Comparison of ENCODE assay signal across 1 cellular context in the genomic region with DNA sequence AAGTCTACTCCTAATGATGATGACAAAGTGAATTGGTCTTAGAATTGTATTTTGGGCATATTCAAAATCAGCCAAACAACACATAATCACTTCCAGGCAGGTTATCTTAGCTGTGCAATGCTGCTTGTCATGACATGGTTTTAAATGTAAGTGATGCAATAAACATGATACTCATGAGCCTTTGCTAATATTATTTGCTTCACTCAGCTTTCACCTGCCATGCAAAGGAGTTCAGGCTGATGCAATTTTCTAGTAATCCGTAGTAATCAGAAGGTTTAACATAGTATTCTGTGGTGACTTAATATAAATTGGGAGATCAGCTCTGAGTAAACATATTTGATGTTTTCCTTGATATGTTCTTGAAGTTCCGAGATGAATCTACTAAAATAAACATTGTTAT.
TF ChIP-seq lines count a peak whose summit lies in the region.

No MANE protein-coding gene starts in this region.

TF ChIP-seq in K562, 482 proteins besides CTCF, POLR2A, EP300 and RAD21 (continues in another document):
- TF ChIP-seq, protein P1, sequence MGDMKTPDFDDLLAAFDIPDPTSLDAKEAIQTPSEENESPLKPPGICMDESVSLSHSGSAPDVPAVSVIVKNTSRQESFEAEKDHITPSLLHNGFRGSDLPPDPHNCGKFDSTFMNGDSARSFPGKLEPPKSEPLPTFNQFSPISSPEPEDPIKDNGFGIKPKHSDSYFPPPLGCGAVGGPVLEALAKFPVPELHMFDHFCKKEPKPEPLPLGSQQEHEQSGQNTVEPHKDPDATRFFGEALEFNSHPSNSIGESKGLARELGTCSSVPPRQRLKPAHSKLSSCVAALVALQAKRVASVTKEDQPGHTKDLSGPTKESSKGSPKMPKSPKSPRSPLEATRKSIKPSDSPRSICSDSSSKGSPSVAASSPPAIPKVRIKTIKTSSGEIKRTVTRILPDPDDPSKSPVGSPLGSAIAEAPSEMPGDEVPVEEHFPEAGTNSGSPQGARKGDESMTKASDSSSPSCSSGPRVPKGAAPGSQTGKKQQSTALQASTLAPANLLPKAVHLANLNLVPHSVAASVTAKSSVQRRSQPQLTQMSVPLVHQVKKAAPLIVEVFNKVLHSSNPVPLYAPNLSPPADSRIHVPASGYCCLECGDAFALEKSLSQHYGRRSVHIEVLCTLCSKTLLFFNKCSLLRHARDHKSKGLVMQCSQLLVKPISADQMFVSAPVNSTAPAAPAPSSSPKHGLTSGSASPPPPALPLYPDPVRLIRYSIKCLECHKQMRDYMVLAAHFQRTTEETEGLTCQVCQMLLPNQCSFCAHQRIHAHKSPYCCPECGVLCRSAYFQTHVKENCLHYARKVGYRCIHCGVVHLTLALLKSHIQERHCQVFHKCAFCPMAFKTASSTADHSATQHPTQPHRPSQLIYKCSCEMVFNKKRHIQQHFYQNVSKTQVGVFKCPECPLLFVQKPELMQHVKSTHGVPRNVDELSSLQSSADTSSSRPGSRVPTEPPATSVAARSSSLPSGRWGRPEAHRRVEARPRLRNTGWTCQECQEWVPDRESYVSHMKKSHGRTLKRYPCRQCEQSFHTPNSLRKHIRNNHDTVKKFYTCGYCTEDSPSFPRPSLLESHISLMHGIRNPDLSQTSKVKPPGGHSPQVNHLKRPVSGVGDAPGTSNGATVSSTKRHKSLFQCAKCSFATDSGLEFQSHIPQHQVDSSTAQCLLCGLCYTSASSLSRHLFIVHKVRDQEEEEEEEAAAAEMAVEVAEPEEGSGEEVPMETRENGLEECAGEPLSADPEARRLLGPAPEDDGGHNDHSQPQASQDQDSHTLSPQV (IDR thresholded peaks at IDR 0.05): 0 out of 2 replicates have a peak, but pooled peaks have one; percentile 16
- TF ChIP-seq ZNF766 (CRISPR knock-in tag; conservative IDR thresholded peaks at IDR 0.05) (0 out of 2 replicates have a peak, but pooled peaks have one; percentile 22), TRIM24 (IDR thresholded peaks at IDR 0.05) (peak; percentile 75 to 86; a peak in 2 of 4 replicates), CREB1 (IDR thresholded peaks at IDR 0.05) (no peak), CREB1 (CRISPR knock-in tag; IDR thresholded peaks at IDR 0.05) (no peak), GATA2 (CRISPR knock-in tag; IDR thresholded peaks at IDR 0.05) (no peak), DPF2 (IDR thresholded peaks at IDR 0.05) (no peak), IFI16 (CRISPR knock-in tag; IDR thresholded peaks at IDR 0.05) (no peak), ATF7 (IDR thresholded peaks at IDR 0.05) (peak; percentile 84), FOXM1 (IDR thresholded peaks at IDR 0.05; ENCODE audit: low read depth) (peak; percentile 24; the same call in 1 of the 2 replicates), FOXM1 (CRISPR knock-in tag; IDR thresholded peaks at IDR 0.05; ENCODE audit: low read depth) (no peak), ADNP (tag; IDR thresholded peaks at IDR 0.05) (no peak), NRF1 (conservative IDR thresholded peaks at IDR 0.05 in 1 of 2, IDR thresholded peaks at IDR 0.05 in 1 of 2) (no peak), MAFK (IDR thresholded peaks at IDR 0.05; ENCODE audit: low read length) (no peak), TAL1 (IDR thresholded peaks at IDR 0.05) (peak; percentile 56), MEF2D (tag; conservative IDR thresholded peaks at IDR 0.05; ENCODE audit: low read depth) (no peak), CEBPB (tag; IDR thresholded peaks at IDR 0.05) (peak; percentile 73), NFE2 (IDR thresholded peaks at IDR 0.05; ENCODE audit: low read depth) (0 out of 2 replicates have a peak, but pooled peaks have one; percentile 6), NCOA2 (IDR thresholded peaks at IDR 0.05; ENCODE audit: partially characterized antibody in 2 of 2) (no peak), CEBPG (CRISPR knock-in tag; IDR thresholded peaks at IDR 0.05) (peak; percentile 93), CEBPG (tag; conservative IDR thresholded peaks at IDR 0.05 in 1 of 2, IDR thresholded peaks at IDR 0.05 in 1 of 2) (peak; percentile 85 to 98), CHD1 (IDR thresholded peaks at IDR 0.05; ENCODE audit: low read length) (no peak), MCM3 (IDR thresholded peaks at IDR 0.05) (no peak), EP400 (IDR thresholded peaks at IDR 0.05) (peak; percentile 49), BDP1 (IDR thresholded peaks at IDR 0.05; ENCODE audit: insufficient read depth, insufficient read length) (no peak), ARID1B (IDR thresholded peaks at IDR 0.05) (peak; percentile 63; the same call in 1 of the 2 replicates), ETV5 (CRISPR knock-in tag; IDR thresholded peaks at IDR 0.05; ENCODE audit: low read depth) (no peak), MEIS2 (IDR thresholded peaks at IDR 0.05; ENCODE audit: partially characterized antibody) (peak; percentile 21), SOX6 (IDR thresholded peaks at IDR 0.05) (peak; percentile 56; the same call in 1 of the 2 replicates), MED1 (CRISPR knock-in tag; IDR thresholded peaks at IDR 0.05; ENCODE audit: borderline replicate concordance) (no peak), L3MBTL2 (IDR thresholded peaks at IDR 0.05) (0 out of 2 replicates have a peak, but pooled peaks have one; percentile 22), ZKSCAN1 (IDR thresholded peaks at IDR 0.05; ENCODE audit: low read depth, low read length) (no peak), JUND (IDR thresholded peaks at IDR 0.05; ENCODE audit: borderline replicate concordance, low read depth, low read length) (peak; percentile 51; the same call in 1 of the 2 replicates), JUND (tag; IDR thresholded peaks at IDR 0.05; ENCODE audit: borderline replicate concordance, low read depth, low read length) (no peak), BRF1 (IDR thresholded peaks at IDR 0.05; ENCODE audit: borderline replicate concordance, extremely low read depth, insufficient read length) (no peak), TCF3 (CRISPR knock-in tag; IDR thresholded peaks at IDR 0.05) (peak; percentile 59), SMARCA4 (IDR thresholded peaks at IDR 0.05) (peak; percentile 36; the same call in 1 of the 2 replicates), HNRNPH1 (optimal IDR thresholded peaks at IDR 0.05; ENCODE audit: low read depth, low read length) (no peak), SRSF3 (IDR thresholded peaks at IDR 0.05; ENCODE audit: insufficient read depth, low read length) (no peak), ZNF507 (tag; conservative IDR thresholded peaks at IDR 0.05) (no peak)
- TF ChIP-seq, protein P2, sequence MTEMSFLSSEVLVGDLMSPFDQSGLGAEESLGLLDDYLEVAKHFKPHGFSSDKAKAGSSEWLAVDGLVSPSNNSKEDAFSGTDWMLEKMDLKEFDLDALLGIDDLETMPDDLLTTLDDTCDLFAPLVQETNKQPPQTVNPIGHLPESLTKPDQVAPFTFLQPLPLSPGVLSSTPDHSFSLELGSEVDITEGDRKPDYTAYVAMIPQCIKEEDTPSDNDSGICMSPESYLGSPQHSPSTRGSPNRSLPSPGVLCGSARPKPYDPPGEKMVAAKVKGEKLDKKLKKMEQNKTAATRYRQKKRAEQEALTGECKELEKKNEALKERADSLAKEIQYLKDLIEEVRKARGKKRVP (CRISPR knock-in tag; IDR thresholded peaks at IDR 0.05): peak; percentile 86
- TF ChIP-seq, protein P3, sequence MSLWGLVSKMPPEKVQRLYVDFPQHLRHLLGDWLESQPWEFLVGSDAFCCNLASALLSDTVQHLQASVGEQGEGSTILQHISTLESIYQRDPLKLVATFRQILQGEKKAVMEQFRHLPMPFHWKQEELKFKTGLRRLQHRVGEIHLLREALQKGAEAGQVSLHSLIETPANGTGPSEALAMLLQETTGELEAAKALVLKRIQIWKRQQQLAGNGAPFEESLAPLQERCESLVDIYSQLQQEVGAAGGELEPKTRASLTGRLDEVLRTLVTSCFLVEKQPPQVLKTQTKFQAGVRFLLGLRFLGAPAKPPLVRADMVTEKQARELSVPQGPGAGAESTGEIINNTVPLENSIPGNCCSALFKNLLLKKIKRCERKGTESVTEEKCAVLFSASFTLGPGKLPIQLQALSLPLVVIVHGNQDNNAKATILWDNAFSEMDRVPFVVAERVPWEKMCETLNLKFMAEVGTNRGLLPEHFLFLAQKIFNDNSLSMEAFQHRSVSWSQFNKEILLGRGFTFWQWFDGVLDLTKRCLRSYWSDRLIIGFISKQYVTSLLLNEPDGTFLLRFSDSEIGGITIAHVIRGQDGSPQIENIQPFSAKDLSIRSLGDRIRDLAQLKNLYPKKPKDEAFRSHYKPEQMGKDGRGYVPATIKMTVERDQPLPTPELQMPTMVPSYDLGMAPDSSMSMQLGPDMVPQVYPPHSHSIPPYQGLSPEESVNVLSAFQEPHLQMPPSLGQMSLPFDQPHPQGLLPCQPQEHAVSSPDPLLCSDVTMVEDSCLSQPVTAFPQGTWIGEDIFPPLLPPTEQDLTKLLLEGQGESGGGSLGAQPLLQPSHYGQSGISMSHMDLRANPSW (CRISPR knock-in tag; IDR thresholded peaks at IDR 0.05): no peak
- TF ChIP-seq, protein P4, sequence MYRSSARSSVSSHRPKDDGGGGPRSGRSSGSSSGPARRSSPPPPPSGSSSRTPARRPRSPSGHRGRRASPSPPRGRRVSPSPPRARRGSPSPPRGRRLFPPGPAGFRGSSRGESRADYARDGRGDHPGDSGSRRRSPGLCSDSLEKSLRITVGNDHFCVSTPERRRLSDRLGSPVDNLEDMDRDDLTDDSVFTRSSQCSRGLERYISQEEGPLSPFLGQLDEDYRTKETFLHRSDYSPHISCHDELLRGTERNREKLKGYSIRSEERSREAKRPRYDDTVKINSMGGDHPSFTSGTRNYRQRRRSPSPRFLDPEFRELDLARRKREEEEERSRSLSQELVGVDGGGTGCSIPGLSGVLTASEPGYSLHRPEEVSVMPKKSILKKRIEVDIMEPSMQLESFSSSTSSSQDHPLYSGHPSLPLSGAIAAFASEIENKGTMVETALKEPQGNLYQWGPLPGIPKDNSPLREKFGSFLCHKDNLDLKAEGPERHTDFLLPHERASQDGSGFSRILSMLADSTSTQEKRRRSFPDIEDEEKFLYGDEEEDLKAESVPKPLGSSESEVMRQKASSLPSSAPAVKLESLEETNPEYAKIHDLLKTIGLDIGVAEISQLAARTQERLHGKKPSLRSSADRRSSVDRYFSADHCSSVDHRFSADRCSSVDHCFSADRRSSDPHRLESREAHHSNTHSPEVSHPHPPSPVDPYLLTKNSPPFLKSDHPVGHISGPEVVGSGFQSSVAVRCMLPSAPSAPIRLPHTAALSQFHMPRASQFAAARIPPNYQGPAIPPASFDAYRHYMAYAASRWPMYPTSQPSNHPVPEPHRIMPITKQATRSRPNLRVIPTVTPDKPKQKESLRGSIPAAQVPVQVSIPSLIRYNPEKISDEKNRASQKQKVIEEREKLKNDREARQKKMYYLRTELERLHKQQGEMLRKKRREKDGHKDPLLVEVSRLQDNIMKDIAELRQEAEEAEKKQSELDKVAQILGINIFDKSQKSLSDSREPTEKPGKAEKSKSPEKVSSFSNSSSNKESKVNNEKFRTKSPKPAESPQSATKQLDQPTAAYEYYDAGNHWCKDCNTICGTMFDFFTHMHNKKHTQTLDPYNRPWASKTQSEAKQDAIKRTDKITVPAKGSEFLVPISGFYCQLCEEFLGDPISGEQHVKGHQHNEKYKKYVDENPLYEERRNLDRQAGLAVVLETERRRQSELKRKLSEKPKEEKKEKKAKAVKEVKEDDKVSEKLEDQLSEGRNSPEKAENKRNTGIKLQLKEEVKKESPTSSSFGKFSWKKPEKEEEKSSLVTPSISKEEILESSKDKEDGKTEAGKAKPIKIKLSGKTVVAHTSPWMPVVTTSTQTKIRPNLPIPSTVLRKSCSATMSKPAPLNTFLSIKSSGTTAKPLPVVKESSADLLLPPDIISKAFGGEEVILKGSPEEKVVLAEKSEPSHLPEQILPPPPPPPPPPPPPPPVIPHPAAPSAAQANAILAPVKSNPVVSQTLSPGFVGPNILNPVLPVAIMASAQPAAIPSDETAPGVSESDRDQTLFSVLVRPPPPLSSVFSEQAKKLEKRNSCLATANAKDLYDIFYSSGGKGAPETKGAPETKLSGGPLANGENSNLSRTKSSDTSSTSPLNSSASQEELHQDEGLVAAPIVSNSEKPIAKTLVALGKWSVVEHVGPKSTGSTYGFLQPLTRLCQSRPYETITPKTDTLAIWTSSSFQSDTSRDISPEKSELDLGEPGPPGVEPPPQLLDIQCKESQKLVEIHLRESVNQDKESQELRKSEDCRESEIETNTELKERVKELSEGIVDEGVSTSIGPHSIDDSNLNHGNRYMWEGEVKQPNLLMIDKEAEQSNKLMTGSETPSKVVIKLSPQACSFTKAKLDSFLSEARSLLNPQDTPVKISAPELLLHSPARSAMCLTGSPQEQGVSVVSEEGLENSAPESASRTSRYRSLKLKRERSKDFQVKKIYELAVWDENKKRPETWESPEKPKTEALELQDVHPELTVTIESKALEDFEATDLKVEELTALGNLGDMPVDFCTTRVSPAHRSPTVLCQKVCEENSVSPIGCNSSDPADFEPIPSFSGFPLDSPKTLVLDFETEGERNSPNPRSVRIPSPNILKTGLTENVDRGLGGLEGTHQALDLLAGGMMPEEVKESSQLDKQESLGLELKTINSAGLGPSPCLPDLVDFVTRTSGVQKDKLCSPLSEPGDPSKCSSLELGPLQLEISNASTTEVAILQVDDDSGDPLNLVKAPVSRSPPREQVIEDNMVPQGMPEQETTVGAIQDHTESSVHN (IDR thresholded peaks at IDR 0.05; ENCODE audit: borderline replicate concordance in 1 of 2, low read depth in 1 of 2): peak in 1 of 2 experiments; percentile 39; a peak in 1 of 4 replicates
- TF ChIP-seq, protein P5, sequence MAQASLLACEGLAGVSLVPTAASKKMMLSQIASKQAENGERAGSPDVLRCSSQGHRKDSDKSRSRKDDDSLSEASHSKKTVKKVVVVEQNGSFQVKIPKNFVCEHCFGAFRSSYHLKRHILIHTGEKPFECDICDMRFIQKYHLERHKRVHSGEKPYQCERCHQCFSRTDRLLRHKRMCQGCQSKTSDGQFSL (CRISPR knock-in tag; IDR thresholded peaks at IDR 0.05): no peak
- TF ChIP-seq, protein P5 (tag; IDR thresholded peaks at IDR 0.05): no peak
- TF ChIP-seq, protein P6, sequence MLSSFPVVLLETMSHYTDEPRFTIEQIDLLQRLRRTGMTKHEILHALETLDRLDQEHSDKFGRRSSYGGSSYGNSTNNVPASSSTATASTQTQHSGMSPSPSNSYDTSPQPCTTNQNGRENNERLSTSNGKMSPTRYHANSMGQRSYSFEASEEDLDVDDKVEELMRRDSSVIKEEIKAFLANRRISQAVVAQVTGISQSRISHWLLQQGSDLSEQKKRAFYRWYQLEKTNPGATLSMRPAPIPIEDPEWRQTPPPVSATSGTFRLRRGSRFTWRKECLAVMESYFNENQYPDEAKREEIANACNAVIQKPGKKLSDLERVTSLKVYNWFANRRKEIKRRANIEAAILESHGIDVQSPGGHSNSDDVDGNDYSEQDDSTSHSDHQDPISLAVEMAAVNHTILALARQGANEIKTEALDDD (IDR thresholded peaks at IDR 0.05): peak; percentile 70
- TF ChIP-seq, protein P7, sequence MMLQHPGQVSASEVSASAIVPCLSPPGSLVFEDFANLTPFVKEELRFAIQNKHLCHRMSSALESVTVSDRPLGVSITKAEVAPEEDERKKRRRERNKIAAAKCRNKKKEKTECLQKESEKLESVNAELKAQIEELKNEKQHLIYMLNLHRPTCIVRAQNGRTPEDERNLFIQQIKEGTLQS (IDR thresholded peaks at IDR 0.05): peak; percentile 95
- TF ChIP-seq, protein P7 (CRISPR knock-in tag; conservative IDR thresholded peaks at IDR 0.05): no peak
